ENCODE assay signal across 1 cellular context in the genomic region with DNA sequence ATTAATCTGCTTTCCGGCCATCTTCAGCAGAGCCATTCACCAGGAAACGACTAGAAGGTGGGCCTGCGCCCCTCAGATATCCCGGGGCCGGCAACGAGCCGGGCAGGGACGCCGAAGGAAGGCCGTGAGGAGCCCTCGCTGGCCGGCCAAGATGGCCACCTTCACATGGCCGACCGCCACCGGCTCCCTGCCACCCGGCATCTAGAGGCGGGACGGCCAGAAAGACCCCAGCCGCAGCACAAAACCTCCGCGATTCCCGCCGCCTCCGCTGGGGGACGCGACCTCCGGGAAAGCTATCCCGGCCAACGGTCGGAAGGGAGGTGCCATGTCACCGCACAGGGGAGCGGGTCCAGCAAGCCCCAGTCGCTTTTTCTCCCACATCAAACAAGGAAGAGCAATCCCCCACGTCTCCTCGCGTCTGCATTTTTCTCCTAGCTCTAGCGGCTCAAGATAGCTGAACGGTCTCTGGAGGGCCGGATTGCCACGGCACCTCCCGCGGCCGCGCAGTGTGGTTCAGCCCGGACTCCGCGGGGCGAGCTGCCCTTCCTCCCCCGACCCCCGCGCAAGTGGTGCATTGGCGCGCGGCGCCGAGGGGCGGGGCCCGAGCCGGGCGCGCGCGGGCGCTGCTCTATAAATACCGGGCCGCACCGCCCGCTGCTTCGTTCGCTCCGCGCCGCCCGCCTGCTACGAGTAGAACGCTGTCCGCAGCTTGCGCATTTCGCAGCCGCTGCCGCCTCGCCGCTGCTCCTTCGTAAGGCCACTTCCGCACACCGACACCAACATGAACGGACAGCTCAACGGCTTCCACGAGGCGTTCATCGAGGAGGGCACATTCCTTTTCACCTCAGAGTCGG.
TF ChIP-seq lines count a peak whose summit lies in the region.

A gene (plus strand): TSS at position 662 of the 854 bp plus-strand sequence. CDS start 120 bp downstream, at position 782.

TF ChIP-seq in HepG2, 621 proteins besides CTCF, POLR2A, EP300 and RAD21 (continued from another document and continues in another):
- TF ChIP-seq, protein P1, sequence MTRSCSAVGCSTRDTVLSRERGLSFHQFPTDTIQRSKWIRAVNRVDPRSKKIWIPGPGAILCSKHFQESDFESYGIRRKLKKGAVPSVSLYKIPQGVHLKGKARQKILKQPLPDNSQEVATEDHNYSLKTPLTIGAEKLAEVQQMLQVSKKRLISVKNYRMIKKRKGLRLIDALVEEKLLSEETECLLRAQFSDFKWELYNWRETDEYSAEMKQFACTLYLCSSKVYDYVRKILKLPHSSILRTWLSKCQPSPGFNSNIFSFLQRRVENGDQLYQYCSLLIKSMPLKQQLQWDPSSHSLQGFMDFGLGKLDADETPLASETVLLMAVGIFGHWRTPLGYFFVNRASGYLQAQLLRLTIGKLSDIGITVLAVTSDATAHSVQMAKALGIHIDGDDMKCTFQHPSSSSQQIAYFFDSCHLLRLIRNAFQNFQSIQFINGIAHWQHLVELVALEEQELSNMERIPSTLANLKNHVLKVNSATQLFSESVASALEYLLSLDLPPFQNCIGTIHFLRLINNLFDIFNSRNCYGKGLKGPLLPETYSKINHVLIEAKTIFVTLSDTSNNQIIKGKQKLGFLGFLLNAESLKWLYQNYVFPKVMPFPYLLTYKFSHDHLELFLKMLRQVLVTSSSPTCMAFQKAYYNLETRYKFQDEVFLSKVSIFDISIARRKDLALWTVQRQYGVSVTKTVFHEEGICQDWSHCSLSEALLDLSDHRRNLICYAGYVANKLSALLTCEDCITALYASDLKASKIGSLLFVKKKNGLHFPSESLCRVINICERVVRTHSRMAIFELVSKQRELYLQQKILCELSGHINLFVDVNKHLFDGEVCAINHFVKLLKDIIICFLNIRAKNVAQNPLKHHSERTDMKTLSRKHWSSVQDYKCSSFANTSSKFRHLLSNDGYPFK (CRISPR knock-in tag; IDR thresholded peaks at IDR 0.05; ENCODE audit: borderline replicate concordance): peak; percentile 27; the same call in 1 of the 2 replicates
- TF ChIP-seq HDAC6 (IDR thresholded peaks at IDR 0.05; ENCODE audit: low read depth, low read length) (peak; percentile 89; the same call in 1 of the 2 replicates), GATA4 (IDR thresholded peaks at IDR 0.05; ENCODE audit: borderline replicate concordance, low read depth) (peak; percentile 94), NCOA5 (CRISPR knock-in tag; IDR thresholded peaks at IDR 0.05) (no peak), KLF13 (CRISPR knock-in tag; IDR thresholded peaks at IDR 0.05) (0 out of 2 replicates have a peak, but pooled peaks have one; percentile 3), EHMT2 (IDR thresholded peaks at IDR 0.05; ENCODE audit: borderline replicate concordance, low read depth, low read length) (no peak), POGZ (CRISPR knock-in tag; IDR thresholded peaks at IDR 0.05) (peak; percentile 94), SIN3A (IDR thresholded peaks at IDR 0.05; ENCODE audit: borderline replicate concordance, low read depth, low read length) (peak; percentile 86), TOPORS (CRISPR knock-in tag; IDR thresholded peaks at IDR 0.05) (peak; percentile 96), ZNF629 (CRISPR knock-in tag; conservative IDR thresholded peaks at IDR 0.05) (peak; percentile 69), RORA (CRISPR knock-in tag; IDR thresholded peaks at IDR 0.05) (no peak), ZNF564 (CRISPR knock-in tag; IDR thresholded peaks at IDR 0.05) (peak; percentile 83; the same call in 1 of the 2 replicates), ZNF234 (CRISPR knock-in tag; conservative IDR thresholded peaks at IDR 0.05) (no peak), ATAD3A (CRISPR knock-in tag; IDR thresholded peaks at IDR 0.05) (0 out of 2 replicates have a peak, but pooled peaks have one; percentile 65), ZNF772 (CRISPR knock-in tag; IDR thresholded peaks at IDR 0.05) (no peak; the same call in none of the 2 replicates), ZMAT3 (CRISPR knock-in tag; conservative IDR thresholded peaks at IDR 0.05) (peak; percentile 53; the same call in 1 of the 2 replicates), ZNF12 (CRISPR knock-in tag; IDR thresholded peaks at IDR 0.05) (peak; percentile 70; the same call in 1 of the 2 replicates), RFXANK (CRISPR knock-in tag; IDR thresholded peaks at IDR 0.05) (peak; percentile 66; the same call in 1 of the 2 replicates), ZNF598 (CRISPR knock-in tag; IDR thresholded peaks at IDR 0.05; ENCODE audit: borderline replicate concordance) (peak; percentile 88), CEBPB (IDR thresholded peaks at IDR 0.05; ENCODE audit: borderline replicate concordance, low read depth, low read length) (no peak), HNF4A (CRISPR knock-in tag; IDR thresholded peaks at IDR 0.05) (peak; percentile 58; the same call in 1 of the 2 replicates), ZSCAN9 (CRISPR knock-in tag; IDR thresholded peaks at IDR 0.05; ENCODE audit: borderline replicate concordance) (peak; percentile 45), ZNF460 (CRISPR knock-in tag; IDR thresholded peaks at IDR 0.05; ENCODE audit: borderline replicate concordance) (no peak; the same call in 1 of the 2 replicates), ZSCAN12 (CRISPR knock-in tag; IDR thresholded peaks at IDR 0.05) (peak; percentile 95), ZNF703 (CRISPR knock-in tag; IDR thresholded peaks at IDR 0.05; ENCODE audit: borderline replicate concordance) (peak; percentile 85), PHF5A (CRISPR knock-in tag; IDR thresholded peaks at IDR 0.05; ENCODE audit: low read depth, unreplicated experiment) (peak; percentile 25), ZNF615 (CRISPR knock-in tag; IDR thresholded peaks at IDR 0.05; ENCODE audit: borderline replicate concordance) (no peak; the same call in 1 of the 2 replicates), ZNF354B (CRISPR knock-in tag; IDR thresholded peaks at IDR 0.05) (peak; percentile 91), SRSF9 (IDR thresholded peaks at IDR 0.05; ENCODE audit: borderline replicate concordance, insufficient read depth, low read depth, low read length, poor library complexity, severe bottlenecking) (no peak), MIER3 (CRISPR knock-in tag; IDR thresholded peaks at IDR 0.05; ENCODE audit: borderline replicate concordance) (no peak), ZNF160 (CRISPR knock-in tag; IDR thresholded peaks at IDR 0.05) (peak; percentile 22; the same call in 1 of the 2 replicates), ELF1 (CRISPR knock-in tag; IDR thresholded peaks at IDR 0.05) (peak; percentile 76), ZNF724P (CRISPR knock-in tag; IDR thresholded peaks at IDR 0.05; ENCODE audit: borderline replicate concordance) (peak; percentile 43)
- TF ChIP-seq, protein P2, sequence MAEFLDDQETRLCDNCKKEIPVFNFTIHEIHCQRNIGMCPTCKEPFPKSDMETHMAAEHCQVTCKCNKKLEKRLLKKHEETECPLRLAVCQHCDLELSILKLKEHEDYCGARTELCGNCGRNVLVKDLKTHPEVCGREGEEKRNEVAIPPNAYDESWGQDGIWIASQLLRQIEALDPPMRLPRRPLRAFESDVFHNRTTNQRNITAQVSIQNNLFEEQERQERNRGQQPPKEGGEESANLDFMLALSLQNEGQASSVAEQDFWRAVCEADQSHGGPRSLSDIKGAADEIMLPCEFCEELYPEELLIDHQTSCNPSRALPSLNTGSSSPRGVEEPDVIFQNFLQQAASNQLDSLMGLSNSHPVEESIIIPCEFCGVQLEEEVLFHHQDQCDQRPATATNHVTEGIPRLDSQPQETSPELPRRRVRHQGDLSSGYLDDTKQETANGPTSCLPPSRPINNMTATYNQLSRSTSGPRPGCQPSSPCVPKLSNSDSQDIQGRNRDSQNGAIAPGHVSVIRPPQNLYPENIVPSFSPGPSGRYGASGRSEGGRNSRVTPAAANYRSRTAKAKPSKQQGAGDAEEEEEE (CRISPR knock-in tag; IDR thresholded peaks at IDR 0.05; ENCODE audit: borderline replicate concordance): no peak
- TF ChIP-seq, protein P3, sequence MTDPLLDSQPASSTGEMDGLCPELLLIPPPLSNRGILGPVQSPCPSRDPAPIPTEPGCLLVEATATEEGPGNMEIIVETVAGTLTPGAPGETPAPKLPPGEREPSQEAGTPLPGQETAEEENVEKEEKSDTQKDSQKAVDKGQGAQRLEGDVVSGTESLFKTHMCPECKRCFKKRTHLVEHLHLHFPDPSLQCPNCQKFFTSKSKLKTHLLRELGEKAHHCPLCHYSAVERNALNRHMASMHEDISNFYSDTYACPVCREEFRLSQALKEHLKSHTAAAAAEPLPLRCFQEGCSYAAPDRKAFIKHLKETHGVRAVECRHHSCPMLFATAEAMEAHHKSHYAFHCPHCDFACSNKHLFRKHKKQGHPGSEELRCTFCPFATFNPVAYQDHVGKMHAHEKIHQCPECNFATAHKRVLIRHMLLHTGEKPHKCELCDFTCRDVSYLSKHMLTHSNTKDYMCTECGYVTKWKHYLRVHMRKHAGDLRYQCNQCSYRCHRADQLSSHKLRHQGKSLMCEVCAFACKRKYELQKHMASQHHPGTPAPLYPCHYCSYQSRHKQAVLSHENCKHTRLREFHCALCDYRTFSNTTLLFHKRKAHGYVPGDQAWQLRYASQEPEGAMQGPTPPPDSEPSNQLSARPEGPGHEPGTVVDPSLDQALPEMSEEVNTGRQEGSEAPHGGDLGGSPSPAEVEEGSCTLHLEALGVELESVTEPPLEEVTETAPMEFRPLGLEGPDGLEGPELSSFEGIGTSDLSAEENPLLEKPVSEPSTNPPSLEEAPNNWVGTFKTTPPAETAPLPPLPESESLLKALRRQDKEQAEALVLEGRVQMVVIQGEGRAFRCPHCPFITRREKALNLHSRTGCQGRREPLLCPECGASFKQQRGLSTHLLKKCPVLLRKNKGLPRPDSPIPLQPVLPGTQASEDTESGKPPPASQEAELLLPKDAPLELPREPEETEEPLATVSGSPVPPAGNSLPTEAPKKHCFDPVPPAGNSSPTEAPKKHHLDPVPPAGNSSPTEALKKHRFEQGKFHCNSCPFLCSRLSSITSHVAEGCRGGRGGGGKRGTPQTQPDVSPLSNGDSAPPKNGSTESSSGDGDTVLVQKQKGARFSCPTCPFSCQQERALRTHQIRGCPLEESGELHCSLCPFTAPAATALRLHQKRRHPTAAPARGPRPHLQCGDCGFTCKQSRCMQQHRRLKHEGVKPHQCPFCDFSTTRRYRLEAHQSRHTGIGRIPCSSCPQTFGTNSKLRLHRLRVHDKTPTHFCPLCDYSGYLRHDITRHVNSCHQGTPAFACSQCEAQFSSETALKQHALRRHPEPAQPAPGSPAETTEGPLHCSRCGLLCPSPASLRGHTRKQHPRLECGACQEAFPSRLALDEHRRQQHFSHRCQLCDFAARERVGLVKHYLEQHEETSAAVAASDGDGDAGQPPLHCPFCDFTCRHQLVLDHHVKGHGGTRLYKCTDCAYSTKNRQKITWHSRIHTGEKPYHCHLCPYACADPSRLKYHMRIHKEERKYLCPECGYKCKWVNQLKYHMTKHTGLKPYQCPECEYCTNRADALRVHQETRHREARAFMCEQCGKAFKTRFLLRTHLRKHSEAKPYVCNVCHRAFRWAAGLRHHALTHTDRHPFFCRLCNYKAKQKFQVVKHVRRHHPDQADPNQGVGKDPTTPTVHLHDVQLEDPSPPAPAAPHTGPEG (CRISPR knock-in tag; IDR thresholded peaks at IDR 0.05): peak; percentile 84; the same call in 1 of the 2 replicates
- TF ChIP-seq, protein P4, sequence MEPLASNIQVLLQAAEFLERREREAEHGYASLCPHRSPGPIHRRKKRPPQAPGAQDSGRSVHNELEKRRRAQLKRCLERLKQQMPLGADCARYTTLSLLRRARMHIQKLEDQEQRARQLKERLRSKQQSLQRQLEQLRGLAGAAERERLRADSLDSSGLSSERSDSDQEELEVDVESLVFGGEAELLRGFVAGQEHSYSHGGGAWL (CRISPR knock-in tag; IDR thresholded peaks at IDR 0.05): peak; percentile 28
- TF ChIP-seq, protein P5, sequence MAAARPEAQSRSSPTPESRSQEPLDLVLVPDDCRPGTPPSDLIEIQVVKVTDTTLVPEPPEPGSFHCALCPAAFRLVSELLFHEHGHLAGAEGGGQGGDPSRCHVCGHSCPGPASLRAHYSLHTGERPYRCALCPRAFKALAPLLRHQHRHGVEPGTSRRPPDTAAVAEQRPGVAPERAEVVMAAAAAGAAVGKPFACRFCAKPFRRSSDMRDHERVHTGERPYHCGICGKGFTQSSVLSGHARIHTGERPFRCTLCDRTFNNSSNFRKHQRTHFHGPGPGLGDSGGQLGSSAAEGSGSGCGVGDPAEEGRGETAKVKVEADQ (CRISPR knock-in tag; IDR thresholded peaks at IDR 0.05; ENCODE audit: borderline replicate concordance): peak; percentile 80
- TF ChIP-seq, protein P6, sequence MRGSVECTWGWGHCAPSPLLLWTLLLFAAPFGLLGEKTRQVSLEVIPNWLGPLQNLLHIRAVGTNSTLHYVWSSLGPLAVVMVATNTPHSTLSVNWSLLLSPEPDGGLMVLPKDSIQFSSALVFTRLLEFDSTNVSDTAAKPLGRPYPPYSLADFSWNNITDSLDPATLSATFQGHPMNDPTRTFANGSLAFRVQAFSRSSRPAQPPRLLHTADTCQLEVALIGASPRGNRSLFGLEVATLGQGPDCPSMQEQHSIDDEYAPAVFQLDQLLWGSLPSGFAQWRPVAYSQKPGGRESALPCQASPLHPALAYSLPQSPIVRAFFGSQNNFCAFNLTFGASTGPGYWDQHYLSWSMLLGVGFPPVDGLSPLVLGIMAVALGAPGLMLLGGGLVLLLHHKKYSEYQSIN (CRISPR knock-in tag; IDR thresholded peaks at IDR 0.05; ENCODE audit: borderline replicate concordance): no peak
- TF ChIP-seq, protein P7, sequence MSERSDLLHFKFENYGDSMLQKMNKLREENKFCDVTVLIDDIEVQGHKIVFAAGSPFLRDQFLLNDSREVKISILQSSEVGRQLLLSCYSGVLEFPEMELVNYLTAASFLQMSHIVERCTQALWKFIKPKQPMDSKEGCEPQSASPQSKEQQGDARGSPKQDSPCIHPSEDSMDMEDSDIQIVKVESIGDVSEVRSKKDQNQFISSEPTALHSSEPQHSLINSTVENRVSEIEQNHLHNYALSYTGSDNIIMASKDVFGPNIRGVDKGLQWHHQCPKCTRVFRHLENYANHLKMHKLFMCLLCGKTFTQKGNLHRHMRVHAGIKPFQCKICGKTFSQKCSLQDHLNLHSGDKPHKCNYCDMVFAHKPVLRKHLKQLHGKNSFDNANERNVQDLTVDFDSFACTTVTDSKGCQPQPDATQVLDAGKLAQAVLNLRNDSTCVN (CRISPR knock-in tag; IDR thresholded peaks at IDR 0.05; ENCODE audit: borderline replicate concordance): peak; percentile 65
- TF ChIP-seq, protein P8, sequence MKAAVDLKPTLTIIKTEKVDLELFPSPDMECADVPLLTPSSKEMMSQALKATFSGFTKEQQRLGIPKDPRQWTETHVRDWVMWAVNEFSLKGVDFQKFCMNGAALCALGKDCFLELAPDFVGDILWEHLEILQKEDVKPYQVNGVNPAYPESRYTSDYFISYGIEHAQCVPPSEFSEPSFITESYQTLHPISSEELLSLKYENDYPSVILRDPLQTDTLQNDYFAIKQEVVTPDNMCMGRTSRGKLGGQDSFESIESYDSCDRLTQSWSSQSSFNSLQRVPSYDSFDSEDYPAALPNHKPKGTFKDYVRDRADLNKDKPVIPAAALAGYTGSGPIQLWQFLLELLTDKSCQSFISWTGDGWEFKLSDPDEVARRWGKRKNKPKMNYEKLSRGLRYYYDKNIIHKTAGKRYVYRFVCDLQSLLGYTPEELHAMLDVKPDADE (CRISPR knock-in tag; IDR thresholded peaks at IDR 0.05): peak; percentile 71
- TF ChIP-seq, protein P9, sequence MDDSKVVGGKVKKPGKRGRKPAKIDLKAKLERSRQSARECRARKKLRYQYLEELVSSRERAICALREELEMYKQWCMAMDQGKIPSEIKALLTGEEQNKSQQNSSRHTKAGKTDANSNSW (CRISPR knock-in tag; IDR thresholded peaks at IDR 0.05; ENCODE audit: borderline replicate concordance): peak; percentile 83; the same call in 1 of the 2 replicates
